Comparison of ENCODE assay signal across 8 cellular contexts in the genomic region with DNA sequence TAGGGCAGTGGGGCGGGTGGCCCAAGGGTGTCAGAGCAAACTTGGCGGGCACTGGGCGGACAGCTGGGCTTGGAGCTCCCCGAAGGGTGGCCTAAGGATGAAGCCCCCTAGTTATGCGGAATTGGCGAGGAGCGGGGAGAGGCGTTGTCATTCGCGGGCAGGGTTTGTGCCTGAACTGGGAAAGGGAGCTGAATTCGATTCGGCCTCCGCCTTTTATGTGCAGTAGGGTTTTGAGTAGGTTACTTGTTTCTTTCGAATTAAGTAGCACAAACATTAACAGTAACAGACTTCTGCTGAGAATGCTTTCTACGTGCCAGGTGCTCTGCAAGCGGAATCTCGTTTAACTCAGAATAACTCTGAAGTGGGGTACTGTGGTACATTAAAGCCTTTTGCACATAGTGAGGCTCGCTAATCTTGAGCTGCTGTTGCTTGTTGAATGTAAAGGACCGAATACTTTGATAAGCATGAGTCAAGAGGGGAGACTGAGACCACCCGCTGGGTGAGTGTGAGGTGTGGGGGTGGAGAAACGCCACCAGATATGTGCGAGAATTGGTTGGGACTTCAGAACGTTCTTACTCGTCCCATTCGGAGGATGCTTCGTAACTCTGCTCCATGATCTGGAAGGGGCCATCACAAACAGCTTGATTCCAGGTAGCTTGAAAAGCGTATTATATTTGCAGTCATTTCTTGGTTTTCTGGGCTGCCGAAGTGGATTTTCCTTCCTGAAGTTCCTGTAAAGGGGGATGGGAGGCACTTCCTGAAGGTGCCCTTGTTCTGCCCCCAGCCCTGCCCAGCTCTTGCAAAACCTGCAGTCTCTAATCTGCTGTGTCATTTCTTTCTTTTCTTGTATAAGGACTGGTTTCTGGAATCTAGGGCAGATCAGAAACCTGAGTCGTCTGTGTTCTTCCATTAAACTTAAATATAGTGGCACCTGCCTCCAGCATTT. TPM values are rescaled to one million over a fixed set of nuclear protein-coding genes. Genes with fewer than 3 reads are reported as not detected.
A peak's percentile ranks its signal among the peaks of the same experiment; 100 is the strongest.
DNase-seq lines count a peak whose midpoint lies in the region; ATAC-seq and TF ChIP-seq lines count a peak whose summit lies in the region.

No MANE protein-coding gene starts in this region.

- H4K20me1 ChIP-seq in DOHH2 (ENCODE audit: control insufficient read depth, insufficient read depth, low read depth, low read length) (peaks cover 10% of the 10 kb centered on the region), Loucy (ENCODE audit: insufficient read depth, low read length, poor library complexity, severe bottlenecking) (peaks cover 24% of the 10 kb centered on the region)

- H3K27me3 ChIP-seq in DOHH2 (ENCODE audit: control insufficient read depth, low read length) (no peaks in the 10 kb centered on the region), Loucy (ENCODE audit: insufficient read depth, low read length, poor library complexity, severe bottlenecking) (no peaks in the 10 kb centered on the region), iPS-18a (ENCODE audit: control insufficient read depth, insufficient read depth, low read length) (no peaks in the 10 kb centered on the region)

- H3K4me1 ChIP-seq in DOHH2 (ENCODE audit: control insufficient read depth, low read length) (peaks cover 23% of the 10 kb centered on the region), Loucy (ENCODE audit: insufficient read depth, low read length, poor library complexity, severe bottlenecking) (peaks cover 20% of the 10 kb centered on the region), iPS-18a (ENCODE audit: control insufficient read depth, low read depth, low read length) (peaks cover 11% of the 10 kb centered on the region)

- peak overlapping the region; percentile 91 for H3K9ac ChIP-seq in Loucy (ENCODE audit: low read depth, low read length, poor library complexity, severe bottlenecking)
- H3K9ac ChIP-seq in iPS-18a (ENCODE audit: low read length) = peak overlapping the region; percentile 81

- H3K27ac ChIP-seq in DOHH2 (ENCODE audit: low read depth, low read length) = peak overlapping the region; percentile 58
- H3K27ac ChIP-seq in iPS-18a (ENCODE audit: low read length) = no peak overlapping the region

- ATAC-seq in activated naive CD4-positive, alpha-beta T cell treated with anti-CD3 and anti-CD28 coated beads, Interleukin-2, amount 50 U/mL, for 72 hours = no peak

- H3K9me3 ChIP-seq in DOHH2 (ENCODE audit: control insufficient read depth, insufficient read depth, low read length) (no peaks in the 10 kb centered on the region), Loucy (ENCODE audit: insufficient read depth, low read depth, low read length) (no peaks in the 10 kb centered on the region), iPS-18a (ENCODE audit: control insufficient read depth, low read depth, low read length) (no peaks in the 10 kb centered on the region)

- H3K9me2 ChIP-seq in DOHH2 (replicated peaks; ENCODE audit: control insufficient read depth, low read length) = no peaks in the 10 kb centered on the region
- H3K9me2 ChIP-seq in Loucy (replicated peaks; ENCODE audit: low read depth, low read length) = no peaks in the 10 kb centered on the region

- H3K27ac Mint-ChIP-seq in activated naive CD4-positive, alpha-beta T cell treated with anti-CD3 and anti-CD28 coated beads, Interleukin-2, amount 50 U/mL, for 72 hours = peak overlapping the region; percentile 96 to 98

- H3K9me3 Mint-ChIP-seq in activated naive CD4-positive, alpha-beta T cell treated with anti-CD3 and anti-CD28 coated beads, Interleukin-2, amount 50 U/mL, for 72 hours = no peaks in the 10 kb centered on the region

- peaks cover 38% of the 10 kb centered on the region for H3K79me2 ChIP-seq in DOHH2 (ENCODE audit: control insufficient read depth, low read length)
- peaks cover 34% of the 10 kb centered on the region for H3K79me2 ChIP-seq in Loucy (ENCODE audit: insufficient read depth, low read length)

- H3K4me2 ChIP-seq in DOHH2 (ENCODE audit: low read length) = peak overlapping the region; percentile 71
- peak overlapping the region; percentile 85 for H3K4me2 ChIP-seq in Loucy (ENCODE audit: low read depth, low read length, poor library complexity, severe bottlenecking)

- H3K4me3 ChIP-seq in DOHH2 (ENCODE audit: low read length) (peak overlapping the region; percentile 97), Loucy (ENCODE audit: low read length, poor library complexity, severe bottlenecking) (peak overlapping the region; percentile 93), iPS-18a (ENCODE audit: low read length) (peak overlapping the region; percentile 71)

- peaks cover 20 to 26% of the 10 kb centered on the region in 2 donors for H3K36me3 Mint-ChIP-seq in activated naive CD4-positive, alpha-beta T cell treated with anti-CD3 and anti-CD28 coated beads, Interleukin-2, amount 50 U/mL, for 72 hours

- H3K36me3 ChIP-seq in DOHH2 (ENCODE audit: control insufficient read depth, low read length) (peaks cover 42% of the 10 kb centered on the region), Loucy (ENCODE audit: insufficient read depth, low read length) (peaks cover 26% of the 10 kb centered on the region), iPS-18a (ENCODE audit: control insufficient read depth, low read depth, low read length) (peaks cover 34% of the 10 kb centered on the region)

- TF ChIP-seq CTCF in DOHH2 (IDR thresholded peaks at IDR 0.05; ENCODE audit: low read depth, low read length, poor library complexity, severe bottlenecking) = no peak
- TF ChIP-seq CTCF in Loucy (conservative IDR thresholded peaks at IDR 0.05; ENCODE audit: low read length) = no peak

- H2AFZ ChIP-seq in Loucy (ENCODE audit: low read length) = peak overlapping the region; percentile 63; the same call in 1 of the 2 replicates

- peaks cover 12% of the 10 kb centered on the region for H3F3A ChIP-seq in DOHH2 (ENCODE audit: control insufficient read depth, insufficient read depth)
- no peaks in the 10 kb centered on the region for H3F3A ChIP-seq in Loucy (ENCODE audit: low read depth)

- no peak for DNase-seq in activated naive CD4-positive, alpha-beta T cell treated with anti-CD3 and anti-CD28 coated beads, Interleukin-2, amount 50 U/mL, for 72 hours (ENCODE audit: low spot score in 2 of 2)
- peak; percentile 12 for DNase-seq in stimulated activated naive CD4-positive, alpha-beta T cell treated with Interleukin-2 at 50 U/mL for 16 hours (lab: John Stamatoyannopoulos, UW)
- DNase-seq in dedifferentiated amniotic fluid mesenchymal stem cell (ENCODE audit: extremely low spot score) (no peak), cerebellar nuclear complex (lab: John Stamatoyannopoulos, UW) (no peak), SW480 (ENCODE audit: low spot score) (no peak)

RNA-seq across cellular contexts. Expression of gene RAB5IF, which starts 0.9 kb away (rescaled TPM):
- total RNA-seq in activated naive CD4-positive, alpha-beta T cell treated with anti-CD3 and anti-CD28 coated beads, Interleukin-2, amount 50 U/mL, for 72 hours = 100 to 1,000 TPM in 1 of 2 donors, 10 to 100 TPM in 1; 75.5 to 107 TPM

RNA-seq across cellular contexts. Expression of gene TGIF2, which starts 33.0 kb away (rescaled TPM):
- total RNA-seq in activated naive CD4-positive, alpha-beta T cell treated with anti-CD3 and anti-CD28 coated beads, Interleukin-2, amount 50 U/mL, for 72 hours = 10 to 100 TPM; 33.7 to 52.6 TPM

RNA-seq across cellular contexts. Expression of gene SLA2, which starts 39.6 kb away (rescaled TPM):
- total RNA-seq in activated naive CD4-positive, alpha-beta T cell treated with anti-CD3 and anti-CD28 coated beads, Interleukin-2, amount 50 U/mL, for 72 hours = 10 to 100 TPM; 33.7 to 66.8 TPM
